9 cellular contexts compared by ENCODE assay signal in genomic region chr2:233857511-233858118, GRCh38. TPM values are rescaled to one million over a fixed set of nuclear protein-coding genes. Genes with fewer than 3 reads are reported as not detected.
DNase-seq lines count a peak whose midpoint lies in the region; ATAC-seq and TF ChIP-seq lines count a peak whose summit lies in the region.
"Had no signal": no experiment of that assay in that cellular context is flagged by ENCODE, and none has a peak within 500 bp of the region (broad histone marks: within the 10 kb centered on the region; RNA-seq: fewer than 3 reads in every experiment).

No MANE protein-coding gene starts in this region.

- no peak for TF ChIP-seq POLR2A in gastroesophageal sphincter (IDR thresholded peaks at IDR 0.05)

- H3K9me3 ChIP-seq in hepatocyte (ENCODE audit: low read depth) (no peaks in the 10 kb centered on the region), gastroesophageal sphincter (no peaks in the 10 kb centered on the region)

- no peaks in the 10 kb centered on the region for H3K9me2 ChIP-seq in hepatocyte (replicated peaks; ENCODE audit: insufficient read depth)

- DNase-seq in NCI-H82 (lab: John Stamatoyannopoulos, UW) (peak; percentile 61), activated T-cell treated with anti-CD3 and anti-CD28 coated beads for 24 hours (ENCODE audit: low read depth) (peak; percentile 26), hepatocyte (ENCODE audit: low spot score) (peak; percentile 45), DMS114 treated with DMSO at 0.1 percent for 48 hours (lab: John Stamatoyannopoulos, UW; ENCODE audit: unreplicated experiment) (no peak)
- DNase-seq in stimulated activated CD8-positive, alpha-beta memory T cell treated with anti-CD3 and anti-CD28 coated beads, Interleukin-12 subunit alpha, Interleukin-12 subunit beta, amount 100 ng/mL, for 1 hour (ENCODE audit: low read depth): peak; percentile 24

- H3K27ac ChIP-seq in hepatocyte (no peak overlapping the region), gastroesophageal sphincter (peak overlapping the region in 1 of 4 donors; percentile 32)
- H3K27ac ChIP-seq: skin epidermis had no signal

- no peak overlapping the region for H2AFZ ChIP-seq in hepatocyte

- ATAC-seq in GM18498 (IDR thresholded peaks at IDR 0.05; ENCODE audit: unreplicated experiment) (no peak), gastroesophageal sphincter (no peak)

- TF ChIP-seq CTCF in GM12872 (IDR thresholded peaks at IDR 0.05; ENCODE audit: insufficient read depth, low read depth, low read length) (peak; percentile 80), hepatocyte (IDR thresholded peaks at IDR 0.05; ENCODE audit: poor library complexity) (peak; percentile 52), gastroesophageal sphincter (IDR thresholded peaks at IDR 0.05) (peak in 2 of 4 experiments; percentile 21 to 68)

- WGBS in hepatocyte (ENCODE audit: low lambda C conversion rate, missing lambda C conversion rate): 52% methylated on average over 9 of the region's 9 CpGs
- WGBS in gastroesophageal sphincter (ENCODE audit: low coverage in 1 of 2), 2 donors: 22 to 43% methylated on average over 7 to 9 of the region's 9 CpGs

- no peaks in the 10 kb centered on the region for H3K36me3 ChIP-seq in hepatocyte (replicated peaks; ENCODE audit: insufficient read depth, low read depth)
- H3K36me3 ChIP-seq in gastroesophageal sphincter: no peaks in the 10 kb centered on the region

- peaks cover 12% of the 10 kb centered on the region for H3K79me2 ChIP-seq in hepatocyte

- H3K4me1 ChIP-seq in hepatocyte (ENCODE audit: insufficient read depth): no peaks in the 10 kb centered on the region
- H3K4me1 ChIP-seq in gastroesophageal sphincter: peaks cover 0 to 25% (median 6%) of the 10 kb centered on the region in 3 donors

- no peak for TF ChIP-seq EP300 in gastroesophageal sphincter (IDR thresholded peaks at IDR 0.05)

- no peak overlapping the region for H3K4me2 ChIP-seq in hepatocyte

- no peaks in the 10 kb centered on the region for H4K20me1 ChIP-seq in hepatocyte (ENCODE audit: insufficient read depth, poor library complexity, severe bottlenecking)

- H3K27me3 ChIP-seq in hepatocyte: no peaks in the 10 kb centered on the region
- H3K27me3 ChIP-seq in gastroesophageal sphincter: peaks cover 3% of the 10 kb centered on the region

- no peak overlapping the region for H3K4me3 ChIP-seq in hepatocyte
- H3K4me3 ChIP-seq in gastroesophageal sphincter: no peak overlapping the region
- H3K4me3 ChIP-seq: skin epidermis had no signal

RNA-seq across cellular contexts. Expression of gene HJURP, which starts 3.3 kb away (rescaled TPM):
- 5.0 and 5.3 TPM in 2 replicates for total RNA-seq in hepatocyte
- polyA plus RNA-seq in hepatocyte: 2.7 and 3.6 TPM in 2 replicates
- total RNA-seq in gastroesophageal sphincter: 1 to 10 TPM in 2 of 4 donors, under 1 TPM in 1, not detected in 1; 0.15 to 3.1 (median 2.5) TPM

RNA-seq across cellular contexts. Expression of gene TRPM8, which starts 59.6 kb away (rescaled TPM):
- total RNA-seq in hepatocyte: 0.33 and 0.84 TPM in 2 replicates
- 0.16 and 0.33 TPM in 2 replicates for polyA plus RNA-seq in hepatocyte
- total RNA-seq in gastroesophageal sphincter: not detected
